Comparison of ENCODE assay signal across 10 cellular contexts in the genomic region with DNA sequence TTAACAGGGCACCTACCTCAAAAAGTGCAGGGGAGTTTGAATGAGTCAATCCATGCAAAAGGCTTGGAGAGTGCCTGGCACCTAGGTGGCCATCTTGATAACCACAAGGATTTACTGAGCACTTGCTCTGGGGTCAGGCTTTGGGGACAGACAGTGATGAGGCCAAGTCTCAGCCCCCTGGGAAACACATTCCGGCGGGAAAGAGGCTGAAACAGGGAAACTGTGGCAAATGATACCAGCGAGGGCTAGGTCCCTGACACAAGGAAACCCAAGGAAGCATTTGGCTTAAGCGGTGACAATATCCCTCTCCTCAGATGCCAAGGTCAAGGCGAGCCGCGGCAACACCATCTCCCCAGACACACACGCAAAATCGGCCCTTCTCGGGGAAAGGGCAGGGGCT. TPM values are rescaled to one million over a fixed set of nuclear protein-coding genes. Genes with fewer than 3 reads are reported as not detected.
DNase-seq lines count a peak whose midpoint lies in the region; ATAC-seq, FAIRE-seq and TF ChIP-seq lines count a peak whose summit lies in the region.
"Had no signal": no experiment of that assay in that cellular context is flagged by ENCODE, and none has a peak within 500 bp of the region (broad histone marks: within the 10 kb centered on the region; RNA-seq: fewer than 3 reads in every experiment).

No MANE protein-coding gene starts in this region.

- peak overlapping the region; percentile 99 for H2AFZ ChIP-seq in GM23338

- H3K9me3 Mint-ChIP-seq in GM23338 = no peaks in the 10 kb centered on the region
- peaks cover 9% of the 10 kb centered on the region for H3K9me3 Mint-ChIP-seq in stimulated activated naive CD8-positive, alpha-beta T cell treated with anti-CD3 and anti-CD28 coated beads, Interleukin-15, Interleukin-2, amounts not matched to agents 100 ng/mL and 50 ng/mL, for 24 hours
- H3K9me3 Mint-ChIP-seq: activated naive CD4-positive, alpha-beta T cell treated with anti-CD3 and anti-CD28 coated beads, Interleukin-2, amount 50 U/mL, for 24 hours had no signal

- TF ChIP-seq CTCF in GM23338 (conservative IDR thresholded peaks at IDR 0.05; ENCODE audit: low read depth in 2 of 2) = no peak
- no peak for TF ChIP-seq CTCF in bronchial epithelial cell (IDR thresholded peaks at IDR 0.05; ENCODE audit: insufficient read depth, low read length, severe bottlenecking)
- no peak for TF ChIP-seq CTCF in kidney epithelial cell (IDR thresholded peaks at IDR 0.05; ENCODE audit: insufficient read depth, low read length, poor library complexity, severe bottlenecking)

- H3K36me3 Mint-ChIP-seq in GM23338 (ENCODE audit: low read depth) = no peaks in the 10 kb centered on the region
- H3K36me3 Mint-ChIP-seq in stimulated activated naive CD8-positive, alpha-beta T cell treated with anti-CD3 and anti-CD28 coated beads, Interleukin-15, Interleukin-2, amounts not matched to agents 100 ng/mL and 50 ng/mL, for 24 hours (ENCODE audit: low read depth) = no peaks in the 10 kb centered on the region
- H3K36me3 Mint-ChIP-seq: activated naive CD4-positive, alpha-beta T cell treated with anti-CD3 and anti-CD28 coated beads, Interleukin-2, amount 50 U/mL, for 24 hours had no signal

- H3K36me3 ChIP-seq in GM23338 (ENCODE audit: insufficient read depth) (no peaks in the 10 kb centered on the region), bronchial epithelial cell (ENCODE audit: control insufficient read depth, insufficient read depth, low read length) (no peaks in the 10 kb centered on the region), kidney epithelial cell (ENCODE audit: control insufficient read depth, insufficient read depth, low read length) (no peaks in the 10 kb centered on the region)

- peak overlapping the region; percentile 95 for H3K4me2 ChIP-seq in GM23338

- peaks cover 35% of the 10 kb centered on the region for H3K27me3 ChIP-seq in GM23338 (ENCODE audit: insufficient read depth)
- H3K27me3 ChIP-seq in bronchial epithelial cell (ENCODE audit: control insufficient read depth, insufficient read depth, low read length) = peaks cover 11% of the 10 kb centered on the region
- no peaks in the 10 kb centered on the region for H3K27me3 ChIP-seq in kidney epithelial cell (ENCODE audit: control insufficient read depth, insufficient read depth, low read length)

- H3K27ac Mint-ChIP-seq in GM23338 = no peak overlapping the region
- H3K27ac Mint-ChIP-seq in stimulated activated naive CD8-positive, alpha-beta T cell treated with anti-CD3 and anti-CD28 coated beads, Interleukin-15, Interleukin-2, amounts not matched to agents 100 ng/mL and 50 ng/mL, for 24 hours = no peak overlapping the region
- H3K27ac Mint-ChIP-seq: activated naive CD4-positive, alpha-beta T cell treated with anti-CD3 and anti-CD28 coated beads, Interleukin-2, amount 50 U/mL, for 24 hours had no signal

- FAIRE-seq in bronchial epithelial cell (lab: Jason Lieb, UNC) = peak; percentile 58
- FAIRE-seq: RCC 7860 had no signal

- H3K27me3 Mint-ChIP-seq in GM23338 (ENCODE audit: insufficient read depth, low read depth, poor library complexity) = peaks cover 28% of the 10 kb centered on the region
- H3K27me3 Mint-ChIP-seq in stimulated activated naive CD8-positive, alpha-beta T cell treated with anti-CD3 and anti-CD28 coated beads, Interleukin-15, Interleukin-2, amounts not matched to agents 100 ng/mL and 50 ng/mL, for 24 hours = peaks cover 55% of the 10 kb centered on the region

- H4K20me1 ChIP-seq in GM23338 (replicated peaks; ENCODE audit: insufficient read depth) = no peaks in the 10 kb centered on the region

- H3K4me3 ChIP-seq in GM23338 (peak overlapping the region; percentile 94), bronchial epithelial cell (ENCODE audit: low read depth, low read length) (no peak overlapping the region), kidney epithelial cell (ENCODE audit: low read depth, low read length) (peak overlapping the region; percentile 70)

- no peak overlapping the region for H3K27ac ChIP-seq in GM23338 (ENCODE audit: low read depth)

- peaks cover 21% of the 10 kb centered on the region for H3K4me1 ChIP-seq in GM23338 (ENCODE audit: insufficient read depth)

- H3F3A ChIP-seq in GM23338 (replicated peaks; ENCODE audit: low read depth) = peaks cover 9% of the 10 kb centered on the region; the same call in 1 of the 2 replicates

- H3K9me2 ChIP-seq in GM23338 (ENCODE audit: insufficient read depth) = no peaks in the 10 kb centered on the region

- H3K79me2 ChIP-seq in GM23338 (replicated peaks; ENCODE audit: insufficient read depth) = peaks cover 7% of the 10 kb centered on the region

- peak; percentile 36 for DNase-seq in GM23338 (ENCODE audit: low spot score)
- no peak for DNase-seq in bronchial epithelial cell (ENCODE audit: low read depth)
- no peak for DNase-seq in kidney epithelial cell (ENCODE audit: low read depth)
- no peak for DNase-seq in mucosa of gallbladder (ENCODE audit: low spot score)
- no peak for DNase-seq in DMS 273 (lab: John Stamatoyannopoulos, UW; ENCODE audit: unreplicated experiment)
- DNase-seq in dedifferentiated amniotic fluid mesenchymal stem cell (ENCODE audit: extremely low spot score) = no peak

- ATAC-seq in GM23338 = peak; percentile 14
- no peak for ATAC-seq in HG03442 (IDR thresholded peaks at IDR 0.05; ENCODE audit: unreplicated experiment)

- peak overlapping the region; percentile 94 for H3K4me3 Mint-ChIP-seq in GM23338
- peak overlapping the region; percentile 28 for H3K4me3 Mint-ChIP-seq in stimulated activated naive CD8-positive, alpha-beta T cell treated with anti-CD3 and anti-CD28 coated beads, Interleukin-15, Interleukin-2, amounts not matched to agents 100 ng/mL and 50 ng/mL, for 24 hours
- H3K4me3 Mint-ChIP-seq: activated naive CD4-positive, alpha-beta T cell treated with anti-CD3 and anti-CD28 coated beads, Interleukin-2, amount 50 U/mL, for 24 hours had no signal

- peaks cover 21% of the 10 kb centered on the region for H3K4me1 Mint-ChIP-seq in GM23338
- peaks cover 14% of the 10 kb centered on the region for H3K4me1 Mint-ChIP-seq in stimulated activated naive CD8-positive, alpha-beta T cell treated with anti-CD3 and anti-CD28 coated beads, Interleukin-15, Interleukin-2, amounts not matched to agents 100 ng/mL and 50 ng/mL, for 24 hours (ENCODE audit: low read depth)
- H3K4me1 Mint-ChIP-seq: activated naive CD4-positive, alpha-beta T cell treated with anti-CD3 and anti-CD28 coated beads, Interleukin-2, amount 50 U/mL, for 24 hours had no signal

TF ChIP-seq in GM23338, 12 proteins besides CTCF, POLR2A, EP300 and RAD21 (continues in another document):
- TF ChIP-seq JUNB (IDR thresholded peaks at IDR 0.05; ENCODE audit: unreplicated experiment) (no peak), POLR2AphosphoS5 (IDR thresholded peaks at IDR 0.05; ENCODE audit: low read depth) (no peak), ZNF331 (CRISPR knock-in tag; IDR thresholded peaks at IDR 0.05; ENCODE audit: low read depth) (no peak), STAT1 (IDR thresholded peaks at IDR 0.05; ENCODE audit: unreplicated experiment) (no peak), EZH2phosphoT487 (IDR thresholded peaks at IDR 0.05; ENCODE audit: unreplicated experiment) (no peak), EZH2 (IDR thresholded peaks at IDR 0.05; ENCODE audit: low read depth, unreplicated experiment) (no peak), ZNF114 (CRISPR knock-in tag; IDR thresholded peaks at IDR 0.05) (no peak), ETS1 (IDR thresholded peaks at IDR 0.05) (no peak), NANOG (IDR thresholded peaks at IDR 0.05; ENCODE audit: borderline replicate concordance) (no peak)

RNA-seq across cellular contexts. Expression of gene DOK5, which starts 0.5 kb away (rescaled TPM):
- 4.9 and 5.0 TPM in 2 replicates for total RNA-seq in GM23338 (2014; rRNA removed; shearing (Covaris generic))
- polyA plus RNA-seq in GM23338 (2016; fragmentation: Nextera tagmentation; extraction: Ambion mirVana) = 4.7 and 6.9 TPM in 2 replicates
- 0.13 TPM in 1 of 2 replicates, not detected in the other for total RNA-seq in bronchial epithelial cell
- total RNA-seq in kidney epithelial cell = 3.1 and 3.5 TPM in 2 replicates
- total RNA-seq in mucosa of gallbladder = 15.5 TPM
